ENCODE assay signal across 29 cellular contexts in the genomic region with DNA sequence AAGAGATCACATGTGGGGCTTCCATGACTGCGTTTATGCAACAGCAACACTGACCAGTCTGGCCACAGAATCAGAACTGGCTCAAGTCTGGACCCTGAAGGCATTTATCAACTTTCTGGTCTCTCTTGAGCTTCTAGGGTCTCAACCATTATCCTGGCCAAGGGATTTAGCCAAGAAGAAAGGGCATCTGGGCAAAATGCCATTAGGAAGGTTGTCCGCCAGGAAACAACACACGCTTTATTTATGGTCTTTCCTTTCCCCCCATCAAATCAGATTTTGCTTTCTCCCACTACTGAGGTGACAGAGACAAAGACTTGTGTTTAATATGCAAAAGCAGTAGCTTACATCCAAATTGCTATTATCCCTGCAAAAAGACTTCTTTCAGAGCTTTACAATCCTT.
"Had no signal": no experiment of that assay in that cellular context is flagged by ENCODE, and none has a peak within 500 bp of the region (broad histone marks: within the 10 kb centered on the region; RNA-seq: fewer than 3 reads in every experiment).

No MANE protein-coding gene starts in this region.

- FAIRE-seq: astrocyte, bronchial epithelial cell, endometrium, urothelium cell line had no signal

- H3K9me3 Mint-ChIP-seq: immature natural killer cell; nephron; stimulated activated effector memory CD8-positive, alpha-beta T cell treated with anti-CD3 and anti-CD28 coated beads, Interleukin-12 subunit alpha, Interleukin-12 subunit beta, amount 100 ng/mL, for 72 hours had no signal

- H3K79me2 ChIP-seq: hepatocyte, parathyroid adenoma had no signal

- H3K27me3 ChIP-seq: hepatocyte, left lung, right lobe of liver, suprapubic skin, transverse colon had no signal

- H3K27ac Mint-ChIP-seq: activated B cell treated with CpG ODN at 0.5 μM for 24 hours; activated CD4-positive, alpha-beta T cell treated with anti-CD3 and anti-CD28 coated beads for 36 hours; activated naive CD8-positive, alpha-beta T cell treated with anti-CD3 and anti-CD28 coated beads for 36 hours; immature natural killer cell; nephron; stimulated activated effector memory CD8-positive, alpha-beta T cell treated with anti-CD3 and anti-CD28 coated beads, Interleukin-12 subunit alpha, Interleukin-12 subunit beta, amount 100 ng/mL, for 72 hours; stimulated activated naive CD8-positive, alpha-beta T cell treated with anti-CD3 and anti-CD28 coated beads, Interleukin-15, amount 100 ng/mL, for 72 hours had no signal

- H3K4me1 ChIP-seq: parathyroid adenoma, right lobe of liver had no signal

- H3K9ac ChIP-seq: parathyroid adenoma had no signal

- ATAC-seq: activated CD4-positive, alpha-beta T cell treated with anti-CD3 and anti-CD28 coated beads for 36 hours; left lung; right lobe of liver; stimulated activated effector memory CD8-positive, alpha-beta T cell treated with anti-CD3 and anti-CD28 coated beads, Interleukin-12 subunit alpha, Interleukin-12 subunit beta, amount 100 ng/mL, for 72 hours; stimulated activated naive CD8-positive, alpha-beta T cell treated with anti-CD3 and anti-CD28 coated beads, Interleukin-15, amount 100 ng/mL, for 72 hours had no signal

- H3K4me2 ChIP-seq: hepatocyte had no signal

- H3K36me3 Mint-ChIP-seq: activated naive CD8-positive, alpha-beta T cell treated with anti-CD3 and anti-CD28 coated beads for 36 hours; immature natural killer cell; stimulated activated effector memory CD8-positive, alpha-beta T cell treated with anti-CD3 and anti-CD28 coated beads, Interleukin-12 subunit alpha, Interleukin-12 subunit beta, amount 100 ng/mL, for 72 hours had no signal

- H3K36me3 ChIP-seq: left lung, right lobe of liver, suprapubic skin, transverse colon had no signal

- H2AFZ ChIP-seq: hepatocyte, parathyroid adenoma had no signal

- H3K4me1 Mint-ChIP-seq: activated B cell treated with CpG ODN at 0.5 μM for 24 hours; activated CD4-positive, alpha-beta T cell treated with anti-CD3 and anti-CD28 coated beads for 36 hours; immature natural killer cell; nephron; stimulated activated effector memory CD8-positive, alpha-beta T cell treated with anti-CD3 and anti-CD28 coated beads, Interleukin-12 subunit alpha, Interleukin-12 subunit beta, amount 100 ng/mL, for 72 hours had no signal

- DNase-seq: activated B cell treated with CpG ODN at 0.5 μM for 24 hours; activated CD4-positive, alpha-beta T cell treated with anti-CD3 and anti-CD28 coated beads for 36 hours; activated CD4-positive, alpha-beta T cell treated with anti-CD3 and anti-CD28 coated beads, Interleukin-2, amount 50 U/mL, for 4 hours; activated CD8-positive, alpha-beta memory T cell treated with anti-CD3 and anti-CD28 coated beads, Interleukin-2, amount 50 U/mL, for 48 hours; activated naive CD4-positive, alpha-beta T cell treated with Interleukin-2 at 50 U/mL for 16 hours; activated naive CD8-positive, alpha-beta T cell treated with anti-CD3 and anti-CD28 coated beads for 36 hours; activated T-cell treated with anti-CD3 and anti-CD28 coated beads, Interleukin-2, amount 50 U/mL, for 48 hours; cerebellar nuclear complex; effector CD4-positive, alpha-beta T cell; erythroblast; foreskin fibroblast; glutamatergic neuron; immature natural killer cell; left lung; right lobe of liver; stimulated activated CD4-positive, alpha-beta T cell treated with anti-CD3 and anti-CD28 coated beads, Interleukin-1b, Interleukin-23, amount 100 ng/mL, for 48 hours; stimulated activated naive CD8-positive, alpha-beta T cell treated with anti-CD3 and anti-CD28 coated beads, Interleukin-15, amount 100 ng/mL, for 72 hours; T-helper 9 cell; transverse colon had no signal

- H3K27me3 Mint-ChIP-seq: activated CD4-positive, alpha-beta T cell treated with anti-CD3 and anti-CD28 coated beads for 36 hours; stimulated activated naive CD8-positive, alpha-beta T cell treated with anti-CD3 and anti-CD28 coated beads, Interleukin-15, amount 100 ng/mL, for 72 hours had no signal

- H3K27ac ChIP-seq: hepatocyte, parathyroid adenoma, right lobe of liver, skin epidermis, suprapubic skin, transverse colon had no signal

- H3K4me3 ChIP-seq: hepatocyte, left lung, right lobe of liver, skin epidermis, suprapubic skin, transverse colon had no signal

- H3K9me3 ChIP-seq: right lobe of liver, suprapubic skin, transverse colon had no signal

- H3K4me3 Mint-ChIP-seq: activated B cell treated with CpG ODN at 0.5 μM for 24 hours; activated CD4-positive, alpha-beta T cell treated with anti-CD3 and anti-CD28 coated beads for 36 hours; activated naive CD8-positive, alpha-beta T cell treated with anti-CD3 and anti-CD28 coated beads for 36 hours; immature natural killer cell; nephron; stimulated activated effector memory CD8-positive, alpha-beta T cell treated with anti-CD3 and anti-CD28 coated beads, Interleukin-12 subunit alpha, Interleukin-12 subunit beta, amount 100 ng/mL, for 72 hours; stimulated activated naive CD8-positive, alpha-beta T cell treated with anti-CD3 and anti-CD28 coated beads, Interleukin-15, amount 100 ng/mL, for 72 hours had no signal
